ENCODE assay signal across 8 cellular contexts in the genomic region with DNA sequence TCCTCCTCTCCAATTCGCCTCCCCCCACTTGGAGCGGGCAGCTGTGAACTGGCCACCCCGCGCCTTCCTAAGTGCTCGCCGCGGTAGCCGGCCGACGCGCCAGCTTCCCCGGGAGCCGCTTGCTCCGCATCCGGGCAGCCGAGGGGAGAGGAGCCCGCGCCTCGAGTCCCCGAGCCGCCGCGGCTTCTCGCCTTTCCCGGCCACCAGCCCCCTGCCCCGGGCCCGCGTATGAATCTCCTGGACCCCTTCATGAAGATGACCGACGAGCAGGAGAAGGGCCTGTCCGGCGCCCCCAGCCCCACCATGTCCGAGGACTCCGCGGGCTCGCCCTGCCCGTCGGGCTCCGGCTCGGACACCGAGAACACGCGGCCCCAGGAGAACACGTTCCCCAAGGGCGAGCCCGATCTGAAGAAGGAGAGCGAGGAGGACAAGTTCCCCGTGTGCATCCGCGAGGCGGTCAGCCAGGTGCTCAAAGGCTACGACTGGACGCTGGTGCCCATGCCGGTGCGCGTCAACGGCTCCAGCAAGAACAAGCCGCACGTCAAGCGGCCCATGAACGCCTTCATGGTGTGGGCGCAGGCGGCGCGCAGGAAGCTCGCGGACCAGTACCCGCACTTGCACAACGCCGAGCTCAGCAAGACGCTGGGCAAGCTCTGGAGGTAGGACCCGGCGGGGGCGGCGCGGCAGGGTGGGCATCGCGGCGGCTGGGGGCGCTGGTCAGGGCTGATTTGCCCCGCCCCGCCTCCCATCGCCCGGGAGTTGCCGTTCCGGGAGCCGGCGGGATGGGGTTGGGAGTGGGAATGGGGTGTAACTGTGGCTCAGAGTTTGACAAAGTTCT. TPM values are rescaled to one million over a fixed set of nuclear protein-coding genes. Genes with fewer than 3 reads are reported as not detected.
DNase-seq lines count a peak whose midpoint lies in the region; ATAC-seq and TF ChIP-seq lines count a peak whose summit lies in the region.

No MANE protein-coding gene starts in this region.

- H3K9me3 ChIP-seq in T-helper 17 cell (ENCODE audit: control insufficient read depth, low read length, poor library complexity, severe bottlenecking) (no peaks in the 10 kb centered on the region), psoas muscle (no peaks in the 10 kb centered on the region)

- DNase-seq in activated CD4-positive, alpha-beta T cell treated with anti-CD3 and anti-CD28 coated beads for 36 hours, result no peak
- no peak for DNase-seq in activated CD4-positive, alpha-beta T cell treated with anti-CD3 and anti-CD28 coated beads for 1 hour
- no peak for DNase-seq in T-helper 17 cell
- DNase-seq in Right ventricle myocardium superior, result peak; percentile 57
- DNase-seq in psoas muscle, result peak; percentile 48 to 75
- DNase-seq in activated CD4-positive, CD25-positive, alpha-beta regulatory T cell (lab: John Stamatoyannopoulos, UW), result no peak
- no peak for DNase-seq in HuH-7 (ENCODE audit: low spot score)

- peaks cover 0 to 32% (median 11%) of the 10 kb centered on the region in 3 donors for H3K27me3 ChIP-seq in psoas muscle (ENCODE audit: insufficient read depth in 3 of 3, low read length in 2 of 3)

- 1% methylated on average over 72 to 88 of the region's 88 CpGs for WGBS in psoas muscle, 3 donors

- ATAC-seq in activated CD4-positive, alpha-beta T cell treated with anti-CD3 and anti-CD28 coated beads for 36 hours, result no peak
- ATAC-seq in HG02981 (IDR thresholded peaks at IDR 0.05; ENCODE audit: unreplicated experiment) (peak; percentile 6), T-helper 17 cell (no peak), Right ventricle myocardium superior (ENCODE audit: poor library complexity) (peak; percentile 42), psoas muscle (peak; percentile 52 to 67 (median 57))

- TF ChIP-seq CTCF in psoas muscle (IDR thresholded peaks at IDR 0.05), result no peak

- intact Hi-C loops in activated CD4-positive, alpha-beta T cell treated with anti-CD3 and anti-CD28 coated beads for 36 hours (cut with DNase I, micrococcal nuclease), result loop anchor here in 1 of 2 experiments (5.0 kb wide), 1 partner anchor 421 kb away; no protein-coding TSS in a partner anchor
- intact Hi-C loops in Right ventricle myocardium superior (cut with DNase I), result loop anchor here (10.0 kb wide), 2 partner anchors 53 to 423 kb away; no protein-coding TSS in a partner anchor
- intact Hi-C loops in psoas muscle (cut with DNase I), result loop anchor here (5.0 to 10.0 kb wide), 4 partner anchors 144 to 649 kb away; no protein-coding TSS in a partner anchor

- no peak overlapping the region for H3K27ac Mint-ChIP-seq in activated CD4-positive, alpha-beta T cell treated with anti-CD3 and anti-CD28 coated beads for 36 hours
- no peak overlapping the region for H3K27ac Mint-ChIP-seq in T-helper 17 cell

- peaks cover 11% of the 10 kb centered on the region for H3K4me1 Mint-ChIP-seq in activated CD4-positive, alpha-beta T cell treated with anti-CD3 and anti-CD28 coated beads for 36 hours
- H3K4me1 Mint-ChIP-seq in T-helper 17 cell, result peaks cover 8% of the 10 kb centered on the region

- no peaks in the 10 kb centered on the region for H3K9me3 Mint-ChIP-seq in activated CD4-positive, alpha-beta T cell treated with anti-CD3 and anti-CD28 coated beads for 36 hours (ENCODE audit: low read depth)

- H3K4me3 ChIP-seq in psoas muscle, result peak overlapping the region; percentile 81

- peak overlapping the region; percentile 88 for H3K27ac ChIP-seq in psoas muscle

- POLR2A ChIA-PET in activated CD4-positive, alpha-beta T cell treated with anti-CD3 and anti-CD28 coated beads for 36 hours (lab: Charles Lee), result no interaction called here

- peaks cover 5% of the 10 kb centered on the region for H3K4me1 ChIP-seq in psoas muscle

- H3K27me3 Mint-ChIP-seq in activated CD4-positive, alpha-beta T cell treated with anti-CD3 and anti-CD28 coated beads for 36 hours, result peaks cover 64% of the 10 kb centered on the region
- H3K27me3 Mint-ChIP-seq in T-helper 17 cell, result peaks cover 58% of the 10 kb centered on the region

- H3K36me3 ChIP-seq in psoas muscle (ENCODE audit: insufficient read depth in 1 of 2, low read depth in 1 of 2), result no peaks in the 10 kb centered on the region

- H3K4me3 Mint-ChIP-seq in activated CD4-positive, alpha-beta T cell treated with anti-CD3 and anti-CD28 coated beads for 36 hours, result peak overlapping the region; percentile 35
- H3K4me3 Mint-ChIP-seq in T-helper 17 cell, result peak overlapping the region; percentile 58

- no peaks in the 10 kb centered on the region for H3K36me3 Mint-ChIP-seq in activated CD4-positive, alpha-beta T cell treated with anti-CD3 and anti-CD28 coated beads for 36 hours (ENCODE audit: low read depth)
- peaks cover 10% of the 10 kb centered on the region for H3K36me3 Mint-ChIP-seq in T-helper 17 cell (ENCODE audit: low read depth)

- CTCF ChIA-PET in activated CD4-positive, alpha-beta T cell treated with anti-CD3 and anti-CD28 coated beads for 36 hours (lab: Charles Lee), result interaction anchor here (0.7 kb wide), 1 partner anchor 650 kb away, joined by 3 read pairs; no protein-coding TSS in a partner anchor

RNA-seq across cellular contexts. Expression of a gene that starts 0.6 kb away (rescaled TPM):
- not detected for total RNA-seq in activated CD4-positive, alpha-beta T cell treated with anti-CD3 and anti-CD28 coated beads for 36 hours
- total RNA-seq in T-helper 17 cell (not detected), Right ventricle myocardium superior (10.9 TPM), psoas muscle (1 to 10 TPM; 1.6 to 2.7 (median 2.1) TPM)
- polyA plus RNA-seq in psoas muscle, result 1 to 10 TPM in 1 of 3 donors, under 1 TPM in 2; 0.58 to 1.4 (median 0.83) TPM

Comparison
In these comparisons a context has a peak if more than half of its experiments do, and no peak if none do; other contexts are left out.
1. ATAC-seq: peak in HG02981 (single experiment), Right ventricle myocardium superior (single experiment) and psoas muscle (4 of 4); none in activated CD4-positive, alpha-beta T cell treated with anti-CD3 and anti-CD28 coated beads for 36 hours (single experiment) and T-helper 17 cell (single experiment).
2. DNase-seq: peak in Right ventricle myocardium superior (single experiment) and psoas muscle (2 of 2); none in activated CD4-positive, alpha-beta T cell treated with anti-CD3 and anti-CD28 coated beads for 36 hours (single experiment), activated CD4-positive, alpha-beta T cell treated with anti-CD3 and anti-CD28 coated beads for 1 hour (single experiment), T-helper 17 cell (0 of 3), activated CD4-positive, CD25-positive, alpha-beta regulatory T cell (0 of 4) and HuH-7 (single experiment).